ENCODE assay signal across 9 cellular contexts in genomic region chr17:7650509-7651096, GRCh38. TPM values are rescaled to one million over a fixed set of nuclear protein-coding genes. Genes with fewer than 3 reads are reported as not detected.
DNase-seq lines count a peak whose midpoint lies in the region; ATAC-seq, FAIRE-seq and TF ChIP-seq lines count a peak whose summit lies in the region.
"Had no signal": no experiment of that assay in that cellular context is flagged by ENCODE, and none has a peak within 500 bp of the region (broad histone marks: within the 10 kb centered on the region; RNA-seq: fewer than 3 reads in every experiment).

TSS of gene ATP1B2 (plus strand) at chr17:7650926. CDS start at chr17:7651519, 593 bp downstream.

- H3K27me3 Mint-ChIP-seq in activated CD4-positive, alpha-beta T cell treated with anti-CD3 and anti-CD28 coated beads, Interleukin-2, amount 10 ng/mL, durations not matched to agents 7 days and 5 days: peaks cover 47% of the 10 kb centered on the region

- H4K20me1 ChIP-seq in HepG2 (ENCODE audit: insufficient read depth, low read length): no peaks in the 10 kb centered on the region

- H3K36me3 Mint-ChIP-seq in activated CD4-positive, alpha-beta T cell treated with anti-CD3 and anti-CD28 coated beads, Interleukin-2, amount 10 ng/mL, durations not matched to agents 7 days and 5 days (ENCODE audit: low read depth): no peaks in the 10 kb centered on the region

- FAIRE-seq in HepG2 (lab: Jason Lieb, UNC): no peak

- H3K4me1 Mint-ChIP-seq in activated CD4-positive, alpha-beta T cell treated with anti-CD3 and anti-CD28 coated beads, Interleukin-2, amount 10 ng/mL, durations not matched to agents 7 days and 5 days: peaks cover 17% of the 10 kb centered on the region

- H3K27ac ChIP-seq in HepG2 (ENCODE audit: extremely low read length, insufficient read depth, low read length): no peak within 1 kb of the TSS
- H3K27ac ChIP-seq: VCaP had no signal

- WGBS in HepG2 (ENCODE audit: low lambda C conversion rate): 3% methylated on average over 11 of the region's 34 CpGs

- H3K4me3 ChIP-seq in choroid plexus epithelial cell (ENCODE audit: low read depth, low read length) (peak within 1 kb of the TSS; percentile 43), HepG2 (replicated peaks in 1 of 3; ENCODE audit: insufficient read depth in 1 of 3, low read depth in 2 of 3, low read length in 3 of 3) (peak within 1 kb of the TSS; percentile 40 to 66 (median 43); a peak in 5 of 6 replicates)

- CTCF ChIA-PET in activated CD4-positive, alpha-beta T cell treated with anti-CD3 and anti-CD28 coated beads, Interleukin-2, amount 10 ng/mL, durations not matched to agents 7 days and 5 days (lab: Charles Lee): interaction anchor here (1.0 to 2.0 kb wide), 4 partner anchors 20 to 385 kb away, joined by 3 to 10 read pairs (median 4); partner anchors contain the start of genes FXR2, SAT2 and SHBG
- CTCF ChIA-PET in HepG2 (lab: Yijun Ruan, JAX; ENCODE audit: low intra/inter-chr PET ratio, low total read pairs): no interaction called here

- H3K9ac ChIP-seq in HepG2 (ENCODE audit: insufficient read depth, low read depth, low read length): peak within 1 kb of the TSS; percentile 31; the same call in 1 of the 2 replicates

- H3K36me3 ChIP-seq in HepG2 (replicated peaks in 1 of 2; ENCODE audit: control insufficient read depth in 1 of 2, insufficient read depth in 2 of 2, low read length in 2 of 2): no peaks in the 10 kb centered on the region

- peak within 1 kb of the TSS; percentile 41 for H3K27ac Mint-ChIP-seq in activated CD4-positive, alpha-beta T cell treated with anti-CD3 and anti-CD28 coated beads, Interleukin-2, amount 10 ng/mL, durations not matched to agents 7 days and 5 days

- intact Hi-C loops in HepG2 (cut with micrococcal nuclease; ENCODE audit: unreplicated experiment): no loop called here

- H3K4me1 ChIP-seq in HepG2 (ENCODE audit: insufficient read depth, low read length): peaks cover 20% of the 10 kb centered on the region

- TF ChIP-seq POLR2A in HepG2 (IDR thresholded peaks at IDR 0.05; ENCODE audit: insufficient read depth in 1 of 2, low read depth in 2 of 2, low read length in 2 of 2): no peak

- H3K9me3 Mint-ChIP-seq in activated CD4-positive, alpha-beta T cell treated with anti-CD3 and anti-CD28 coated beads, Interleukin-2, amount 10 ng/mL, durations not matched to agents 7 days and 5 days: no peaks in the 10 kb centered on the region

- TF ChIP-seq RAD21 in HepG2 (CRISPR knock-in tag; IDR thresholded peaks at IDR 0.05): no peak

- TF ChIP-seq EP300 in HepG2 (IDR thresholded peaks at IDR 0.05; ENCODE audit: low read depth in 2 of 2, low read length in 2 of 2) (no peak), HepG2 (CRISPR knock-in tag; IDR thresholded peaks at IDR 0.05; ENCODE audit: borderline replicate concordance) (no peak)

- POLR2A ChIA-PET in activated CD4-positive, alpha-beta T cell treated with anti-CD3 and anti-CD28 coated beads, Interleukin-2, amount 10 ng/mL, durations not matched to agents 7 days and 5 days (lab: Charles Lee): interaction anchor here (0.5 to 1.7 kb wide), 2 partner anchors 36 to 37 kb away, joined by 4 to 5 read pairs; partner anchors contain the start of genes FXR2, TP53 and WRAP53
- POLR2A ChIA-PET in HepG2 (lab: Yijun Ruan, JAX): interaction anchor here (0.6 to 2.5 kb wide), 12 partner anchors 9 to 523 kb away, joined by 3 to 20 read pairs (median 4); partner anchors contain the start of genes FXR2, MPDU1, POLR2A and SAT2

- BruUV-seq in HepG2 (replicated peaks; lab: Mats Ljungman, UMichigan): no TSS peak

- peaks cover 6 to 55% of the 10 kb centered on the region in 2 experiments for H3K27me3 ChIP-seq in HepG2 (ENCODE audit: control insufficient read depth in 1 of 2, insufficient read depth in 2 of 2, low read length in 2 of 2)

- in situ Hi-C loops in HepG2 (cut with HindIII; ENCODE audit: extremely low pct_ligation_motif_present, low pct_unique_long_range_greater_than_20kb): no loop called here

- no peaks in the 10 kb centered on the region for H3K9me3 ChIP-seq in HepG2 (ENCODE audit: low read length)

- no peak for TF ChIP-seq CTCF in GM10266 (IDR thresholded peaks at IDR 0.05; ENCODE audit: control insufficient read depth, insufficient read depth, low read depth, missing control alignments)
- TF ChIP-seq CTCF in choroid plexus epithelial cell (conservative IDR thresholded peaks at IDR 0.05; ENCODE audit: low read depth, low read length): no peak
- TF ChIP-seq CTCF in HepG2 (CRISPR knock-in tag; IDR thresholded peaks at IDR 0.05): no peak

- DNase-seq in GM10266 (ENCODE audit: extremely low spot score): peak; percentile 88
- DNase-seq in NCI-H1694 treated with DMSO at 0.1 percent for 48 hours (lab: John Stamatoyannopoulos, UW): peak; percentile 55
- DNase-seq in activated CD4-positive, alpha-beta T cell treated with anti-CD3 and anti-CD28 coated beads, Interleukin-2, amount 10 ng/mL, durations not matched to agents 7 days and 5 days: peak; percentile 76
- peak; percentile 29 for DNase-seq in choroid plexus epithelial cell (ENCODE audit: low read depth)
- peak; percentile 67 for DNase-seq in HepG2 (ENCODE audit: low spot score)
- DNase-seq in stimulated activated CD4-positive, alpha-beta T cell treated with anti-CD3 and anti-CD28 coated beads, Interleukin-2, amount 100 ng/mL, for 4 hours (ENCODE audit: low read depth): peak; percentile 66
- no peak for DNase-seq in AML-193 (lab: John Stamatoyannopoulos, UW)
- DNase-seq in NCI-H2081 (lab: John Stamatoyannopoulos, UW): no peak

- peak within 1 kb of the TSS; percentile 75 for H3K4me2 ChIP-seq in HepG2 (ENCODE audit: low read depth, low read length)

- H2AFZ ChIP-seq in HepG2 (ENCODE audit: low read length): peak within 1 kb of the TSS; percentile 30

- peak; percentile 82 for ATAC-seq in HepG2

- peak within 1 kb of the TSS; percentile 70 for H3K4me3 Mint-ChIP-seq in activated CD4-positive, alpha-beta T cell treated with anti-CD3 and anti-CD28 coated beads, Interleukin-2, amount 10 ng/mL, durations not matched to agents 7 days and 5 days

- no peaks in the 10 kb centered on the region for H3K79me2 ChIP-seq in HepG2 (ENCODE audit: insufficient read depth, low read length)

TF ChIP-seq in HepG2, 621 proteins besides CTCF, POLR2A, EP300 and RAD21 (continues in another document):
- TF ChIP-seq FOXA1 (IDR thresholded peaks at IDR 0.05): no peak
- TF ChIP-seq FOXA1 (CRISPR knock-in tag; IDR thresholded peaks at IDR 0.05): 0 out of 2 replicates have a peak, but pooled peaks have one; percentile 9
- peak; percentile 53; the same call in 1 of the 2 replicates for TF ChIP-seq DRAP1 (CRISPR knock-in tag; IDR thresholded peaks at IDR 0.05)
- 0 out of 2 replicates have a peak, but pooled peaks have one; percentile 46 for TF ChIP-seq PATZ1 (CRISPR knock-in tag; IDR thresholded peaks at IDR 0.05)
- no peak for TF ChIP-seq ATAD3A (CRISPR knock-in tag; IDR thresholded peaks at IDR 0.05)
- TF ChIP-seq ZFP1 (CRISPR knock-in tag; IDR thresholded peaks at IDR 0.05): no peak
- no peak for TF ChIP-seq ZNF530 (CRISPR knock-in tag; IDR thresholded peaks at IDR 0.05; ENCODE audit: low read depth)

RNA-seq across cellular contexts. Expression of gene ATP1B2, which starts in this region (rescaled TPM):
- under 1 TPM in 1 of 2 experiments, not detected in 1; 0.08 TPM for total RNA-seq in activated CD4-positive, alpha-beta T cell treated with anti-CD3 and anti-CD28 coated beads, Interleukin-2, amount 10 ng/mL, durations not matched to agents 7 days and 5 days
- total RNA-seq in HepG2 (2016; rRNA removed; fragmentation: Illumina TruSeq; extraction: Trizol): not detected in 2 replicates
- not detected in 2 replicates for total RNA-seq in HepG2 (2016; cell fraction: cytosol; rRNA removed; fragmentation: Illumina TruSeq; extraction: Trizol; ENCODE audit: low read depth)
- not detected in 2 replicates for total RNA-seq in HepG2 (2016; cell fraction: insoluble cytoplasmic fraction; rRNA removed; fragmentation: Illumina TruSeq; extraction: Trizol)
- total RNA-seq in HepG2 (2016; cell fraction: membrane; rRNA removed; fragmentation: Illumina TruSeq; extraction: Trizol): not detected in 2 replicates
- total RNA-seq in HepG2 (2016; cell fraction: nucleus; rRNA removed; fragmentation: Illumina TruSeq; extraction: Trizol): not detected in 2 replicates
- 0.04 TPM in 1 of 2 replicates, not detected in the other for polyA plus RNA-seq in HepG2 (2011; rRNA removed)
- polyA plus RNA-seq in HepG2 (2011; cell fraction: cytosol; rRNA removed): 0.03 TPM in 1 of 2 replicates, not detected in the other
- not detected in 2 replicates for polyA plus RNA-seq in HepG2 (2011; cell fraction: nucleus; rRNA removed)
- polyA plus RNA-seq in HepG2 (2012): 0.12 and 0.25 TPM in 2 replicates
- polyA plus RNA-seq in HepG2 (2016; cell fraction: cytosol; fragmentation: Illumina TruSeq; extraction: Trizol; ENCODE audit: low read depth): not detected in 2 replicates
- 0.51 TPM in 1 of 2 replicates, not detected in the other for polyA plus RNA-seq in HepG2 (2016; cell fraction: insoluble cytoplasmic fraction; fragmentation: Illumina TruSeq; extraction: Trizol; ENCODE audit: low read depth)
- not detected in 2 replicates for polyA plus RNA-seq in HepG2 (2016; cell fraction: membrane; fragmentation: Illumina TruSeq; extraction: Trizol; ENCODE audit: low read depth)
- 0.19 TPM in 1 of 2 replicates, not detected in the other for polyA plus RNA-seq in HepG2 (2016; cell fraction: nucleus; fragmentation: Illumina TruSeq; extraction: Trizol; ENCODE audit: insufficient read depth, low read depth)
- polyA minus RNA-seq in HepG2 (2011; rRNA and poly(A)+ RNA removed; ENCODE audit: low replicate concordance): not detected in 2 replicates
- polyA minus RNA-seq in HepG2 (2011; cell fraction: cytosol; rRNA and poly(A)+ RNA removed): not detected in 2 replicates
- not detected in 2 replicates for polyA minus RNA-seq in HepG2 (2011; cell fraction: nucleus; rRNA and poly(A)+ RNA removed)

Comparison
In these comparisons a context has a peak if more than half of its experiments do, and no peak if none do; other contexts are left out.
1. Peak in DNase-seq in activated CD4-positive, alpha-beta T cell treated with anti-CD3 and anti-CD28 coated beads, Interleukin-2, amount 10 ng/mL, durations not matched to agents 7 days and 5 days; RNA of the gene not detected or under 1 TPM.
2. Peak in DNase-seq, ATAC-seq, H3K4me3 ChIP-seq, H3K9ac ChIP-seq and H3K4me2 ChIP-seq in HepG2; RNA of the gene not detected or under 1 TPM.
3. DNase-seq: peak in GM10266 (single experiment), NCI-H1694 treated with DMSO at 0.1 percent for 48 hours (single experiment), choroid plexus epithelial cell (single experiment) and stimulated activated CD4-positive, alpha-beta T cell treated with anti-CD3 and anti-CD28 coated beads, Interleukin-2, amount 100 ng/mL, for 4 hours (single experiment); none in AML-193 (0 of 2) and NCI-H2081 (0 of 2).